Comparison of ENCODE assay signal across 10 cellular contexts in genomic region chr5:15286659-15287058, GRCh38.
A peak's percentile ranks its signal among the peaks of the same experiment; 100 is the strongest.
DNase-seq lines count a peak whose midpoint lies in the region; ATAC-seq and TF ChIP-seq lines count a peak whose summit lies in the region.
"Had no signal": no experiment of that assay in that cellular context is flagged by ENCODE, and none has a peak within 500 bp of the region (broad histone marks: within the 10 kb centered on the region; RNA-seq: fewer than 3 reads in every experiment).

No MANE protein-coding gene starts in this region.

- no peaks in the 10 kb centered on the region for H3K79me2 ChIP-seq in Loucy (ENCODE audit: insufficient read depth, low read length)

- intact Hi-C loops in gastrocnemius medialis (cut with DNase I; ENCODE audit: low total_unique reads) = no loop called here

- H3K27me3 ChIP-seq in Loucy (ENCODE audit: insufficient read depth, low read length, poor library complexity, severe bottlenecking) (no peaks in the 10 kb centered on the region), gastrocnemius medialis (no peaks in the 10 kb centered on the region)

- no peaks in the 10 kb centered on the region for H3K9me2 ChIP-seq in Loucy (replicated peaks; ENCODE audit: low read depth, low read length)

- H3K9ac ChIP-seq in Loucy (ENCODE audit: low read depth, low read length, poor library complexity, severe bottlenecking) = no peak overlapping the region

- peak; percentile 50 for DNase-seq in inferior parietal cortex (ENCODE audit: extremely low spot score)
- DNase-seq in superior temporal gyrus (ENCODE audit: extremely low spot score) = peak; percentile 75
- DNase-seq in T1000 (lab: John Stamatoyannopoulos, UW) = no peak
- no peak for DNase-seq in gastrocnemius medialis
- DNase-seq: NCI-H1930 had no signal

- H3K27ac ChIP-seq in gastrocnemius medialis = no peak overlapping the region
- H3K27ac ChIP-seq: skin epidermis had no signal

- no peak for ATAC-seq in HG02798 (IDR thresholded peaks at IDR 0.05; ENCODE audit: poor library complexity, unreplicated experiment)
- ATAC-seq in gastrocnemius medialis = no peak

- no peaks in the 10 kb centered on the region for H3K36me3 ChIP-seq in Loucy (ENCODE audit: insufficient read depth, low read length)
- H3K36me3 ChIP-seq in gastrocnemius medialis = no peaks in the 10 kb centered on the region

- peaks cover 4 to 14% (median 9%) of the 10 kb centered on the region in 5 experiments for H3K9me3 Mint-ChIP-seq in brain

- peaks cover 20% of the 10 kb centered on the region for H3K4me1 Mint-ChIP-seq in brain

- H2AFZ ChIP-seq in Loucy (ENCODE audit: low read length) = no peak overlapping the region

- in situ Hi-C loops in gastrocnemius medialis (cut with MboI; ENCODE audit: low sequenced_read_pairs in 4 of 4) = no loop called here

- peaks cover 4% of the 10 kb centered on the region for H3K27me3 Mint-ChIP-seq in brain

- H3K9me3 ChIP-seq in Loucy (ENCODE audit: insufficient read depth, low read depth, low read length) (no peaks in the 10 kb centered on the region; the same call in 1 of the 2 replicates), gastrocnemius medialis (no peaks in the 10 kb centered on the region)

- no peaks in the 10 kb centered on the region for H3K36me3 Mint-ChIP-seq in brain

- H3F3A ChIP-seq in Loucy (ENCODE audit: low read depth) = no peaks in the 10 kb centered on the region

- H3K4me3 Mint-ChIP-seq in brain = no peak overlapping the region
- H3K4me3 Mint-ChIP-seq: activated T-helper 1 cell treated with anti-CD3 and anti-CD28 coated beads, Interleukin-12 subunit alpha, Interleukin-12 subunit beta, Interleukin-2, Interleukin-4 antibody, amounts not matched to agents 30 ng/mL and 10 ng/mL and 1 ng/mL, durations not matched to agents 14 hours and 24 hours and 36 hours had no signal

- H3K4me2 ChIP-seq in Loucy (ENCODE audit: low read depth, low read length, poor library complexity, severe bottlenecking) = no peak overlapping the region

- peak overlapping the region in 3 of 5 experiments; percentile 33 to 58 (median 38) for H3K27ac Mint-ChIP-seq in brain
- H3K27ac Mint-ChIP-seq: activated T-helper 1 cell treated with anti-CD3 and anti-CD28 coated beads, Interleukin-12 subunit alpha, Interleukin-12 subunit beta, Interleukin-2, Interleukin-4 antibody, amounts not matched to agents 30 ng/mL and 10 ng/mL and 1 ng/mL, durations not matched to agents 14 hours and 24 hours and 36 hours had no signal

- TF ChIP-seq POLR2A in gastrocnemius medialis (IDR thresholded peaks at IDR 0.05) = no peak

- H3K4me3 ChIP-seq in Loucy (ENCODE audit: low read length, poor library complexity, severe bottlenecking) (no peak overlapping the region), gastrocnemius medialis (no peak overlapping the region)
- H3K4me3 ChIP-seq: skin epidermis had no signal

- H4K20me1 ChIP-seq in Loucy (ENCODE audit: insufficient read depth, low read length, poor library complexity, severe bottlenecking) = no peaks in the 10 kb centered on the region

- H3K4me1 ChIP-seq in Loucy (ENCODE audit: insufficient read depth, low read length, poor library complexity, severe bottlenecking) (no peaks in the 10 kb centered on the region), gastrocnemius medialis (no peaks in the 10 kb centered on the region)

- peak; percentile 23; the same call in 1 of the 2 replicates for TF ChIP-seq CTCF in Loucy (conservative IDR thresholded peaks at IDR 0.05; ENCODE audit: low read length)
- peak; percentile 29 to 31 for TF ChIP-seq CTCF in brain (conservative IDR thresholded peaks at IDR 0.05)
- no peak for TF ChIP-seq CTCF in gastrocnemius medialis (IDR thresholded peaks at IDR 0.05 in 4 of 5, conservative IDR thresholded peaks at IDR 0.05 in 1 of 5)

Comparison
In these comparisons a context has a peak if more than half of its experiments do, and no peak if none do; other contexts are left out.
1. CTCF ChIP-seq: peak in Loucy (single experiment) and brain (2 of 2); none in gastrocnemius medialis (0 of 5).
2. DNase-seq: peak in inferior parietal cortex (single experiment) and superior temporal gyrus (single experiment); none in T1000 (single experiment) and gastrocnemius medialis (0 of 2).